ENCODE assay signal across 11 cellular contexts in the genomic region with DNA sequence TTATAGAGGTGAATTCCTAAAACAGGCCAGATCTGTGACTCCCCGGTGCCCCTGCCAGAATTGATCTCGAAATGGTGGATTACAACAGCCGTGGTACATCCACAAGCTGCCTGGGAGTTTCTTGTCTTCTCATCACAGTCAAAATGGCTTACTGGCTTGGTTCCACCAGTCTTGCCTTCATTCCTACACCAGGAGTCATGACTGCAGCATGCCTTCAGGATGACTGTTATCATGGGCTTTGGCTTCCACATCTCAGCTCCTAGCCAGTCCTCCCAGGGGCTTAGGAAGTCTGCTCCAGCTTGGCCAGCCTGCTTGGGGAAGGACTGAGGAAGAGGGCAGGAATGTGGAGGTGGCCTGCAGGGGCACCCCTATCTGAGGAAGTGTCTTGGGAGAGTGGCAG.
DNase-seq lines count a peak whose midpoint lies in the region; ATAC-seq, FAIRE-seq and TF ChIP-seq lines count a peak whose summit lies in the region.
"Had no signal": no experiment of that assay in that cellular context is flagged by ENCODE, and none has a peak within 500 bp of the region (broad histone marks: within the 10 kb centered on the region; RNA-seq: fewer than 3 reads in every experiment).

No MANE protein-coding gene starts in this region.

- H3K36me3 ChIP-seq in HepG2 (replicated peaks in 1 of 2; ENCODE audit: control insufficient read depth in 1 of 2, insufficient read depth in 2 of 2, low read length in 2 of 2) (no peaks in the 10 kb centered on the region), right lobe of liver (no peaks in the 10 kb centered on the region), keratinocyte (ENCODE audit: control insufficient read depth in 2 of 2, extremely low read depth in 1 of 2, insufficient read depth in 2 of 2, low read length in 2 of 2) (no peaks in the 10 kb centered on the region), neuronal stem cell (replicated peaks in 1 of 2; ENCODE audit: control insufficient read depth in 2 of 2, insufficient read depth in 2 of 2, low read length in 2 of 2) (no peaks in the 10 kb centered on the region)

- H3K27ac ChIP-seq in HepG2 (ENCODE audit: extremely low read length, insufficient read depth, low read length) (no peak overlapping the region), right lobe of liver (no peak overlapping the region), keratinocyte (ENCODE audit: control insufficient read depth, insufficient read depth, low read length) (peak overlapping the region; percentile 53), neuronal stem cell (replicated peaks; ENCODE audit: low read length) (no peak overlapping the region)
- H3K27ac ChIP-seq: C4-2B had no signal

- TF ChIP-seq CTCF in HepG2 (CRISPR knock-in tag; IDR thresholded peaks at IDR 0.05) (no peak), right lobe of liver (IDR thresholded peaks at IDR 0.05) (no peak), astrocyte of the cerebellum (IDR thresholded peaks at IDR 0.05; ENCODE audit: low read depth, low read length, missing control alignments) (peak; percentile 3), keratinocyte (optimal IDR thresholded peaks at IDR 0.05 in 1 of 3, IDR thresholded peaks at IDR 0.05 in 1 of 3, conservative IDR thresholded peaks at IDR 0.05 in 1 of 3; ENCODE audit: extremely low read depth in 1 of 3, insufficient read depth in 2 of 3, low read length in 3 of 3) (peak in 1 of 3 experiments; percentile 2)

- BruUV-seq in HepG2 (replicated peaks; lab: Mats Ljungman, UMichigan): no TSS peak

- no peak overlapping the region for H2BK15ac ChIP-seq in neuronal stem cell (ENCODE audit: low read length)

- DNase-seq in HepG2 (ENCODE audit: low spot score) (peak; percentile 14), right lobe of liver (no peak), astrocyte of the cerebellum (ENCODE audit: low read depth) (peak; percentile 91), keratinocyte (ENCODE audit: low read depth, low spot score) (peak; percentile 88), Ammon's horn (ENCODE audit: low spot score) (no peak), mesenteric fat pad (ENCODE audit: low spot score) (no peak), neuronal stem cell (ENCODE audit: low spot score) (no peak)
- DNase-seq: activated CD4-positive, alpha-beta T cell treated with anti-CD3 and anti-CD28 coated beads for 36 hours; NCI-H1092 had no signal

- no peaks in the 10 kb centered on the region for H3K79me1 ChIP-seq in neuronal stem cell (ENCODE audit: low read depth, low read length)

- H2BK120ac ChIP-seq in neuronal stem cell (ENCODE audit: low read depth, low read length): no peak overlapping the region

- H2AFZ ChIP-seq in HepG2 (ENCODE audit: low read length): no peak overlapping the region
- H2AFZ ChIP-seq in keratinocyte (ENCODE audit: control insufficient read depth, low read length): peak overlapping the region; percentile 87
- no peak overlapping the region for H2AFZ ChIP-seq in neuronal stem cell (ENCODE audit: low read length)

- H3K9ac ChIP-seq in HepG2 (ENCODE audit: insufficient read depth, low read depth, low read length): no peak overlapping the region
- no peak overlapping the region for H3K9ac ChIP-seq in keratinocyte (ENCODE audit: control insufficient read depth, extremely low read depth, insufficient read depth, low read length)
- no peak overlapping the region for H3K9ac ChIP-seq in neuronal stem cell (ENCODE audit: low read depth, low read length, poor library complexity)

- no peak overlapping the region for H3K14ac ChIP-seq in neuronal stem cell (ENCODE audit: low read length)

- H3K4ac ChIP-seq in neuronal stem cell (ENCODE audit: low read length): no peak overlapping the region

- no peak overlapping the region for H4K8ac ChIP-seq in neuronal stem cell (ENCODE audit: low read depth, low read length)

- H3K18ac ChIP-seq in neuronal stem cell (ENCODE audit: low read length): no peak overlapping the region

- H3K27me3 ChIP-seq in HepG2 (ENCODE audit: control insufficient read depth in 1 of 2, insufficient read depth in 2 of 2, low read length in 2 of 2): no peaks in the 10 kb centered on the region
- H3K27me3 ChIP-seq in right lobe of liver: no peaks in the 10 kb centered on the region
- H3K27me3 ChIP-seq in keratinocyte (ENCODE audit: control insufficient read depth, extremely low read depth, insufficient read depth, low read length): no peaks in the 10 kb centered on the region
- no peaks in the 10 kb centered on the region for H3K27me3 ChIP-seq in neuronal stem cell (ENCODE audit: control insufficient read depth in 3 of 3, insufficient read depth in 3 of 3, low read depth in 1 of 3, low read length in 3 of 3)

- no peak for TF ChIP-seq EP300 in HepG2 (IDR thresholded peaks at IDR 0.05; ENCODE audit: low read depth in 2 of 2, low read length in 2 of 2)
- no peak for TF ChIP-seq EP300 in HepG2 (CRISPR knock-in tag; IDR thresholded peaks at IDR 0.05; ENCODE audit: borderline replicate concordance)

- no peak overlapping the region for H3K23ac ChIP-seq in neuronal stem cell (ENCODE audit: low read depth, low read length, poor library complexity)

- FAIRE-seq in HepG2 (lab: Jason Lieb, UNC) (no peak), keratinocyte (lab: Jason Lieb, UNC) (peak; percentile 95)

- CTCF ChIA-PET in HepG2 (lab: Yijun Ruan, JAX; ENCODE audit: low intra/inter-chr PET ratio, low total read pairs): no interaction called here

- dilution Hi-C loops in keratinocyte (cut with MboI; ENCODE audit: extremely low pct_ligation_motif_present, low sequenced_read_pairs): no loop called here

- no peak overlapping the region for H2BK12ac ChIP-seq in neuronal stem cell (ENCODE audit: low read length)

- H3K4me2 ChIP-seq in HepG2 (ENCODE audit: low read depth, low read length) (no peak overlapping the region), keratinocyte (ENCODE audit: control insufficient read depth, extremely low read depth, insufficient read depth, low read depth, low read length) (peak overlapping the region; percentile 50), neuronal stem cell (ENCODE audit: insufficient read depth, low read length, poor library complexity, severe bottlenecking) (no peak overlapping the region)

- ATAC-seq in HepG2 (no peak), right lobe of liver (no peak), HG03439 (IDR thresholded peaks at IDR 0.05; ENCODE audit: unreplicated experiment) (no peak)
- ATAC-seq: activated CD4-positive, alpha-beta T cell treated with anti-CD3 and anti-CD28 coated beads for 36 hours had no signal

- POLR2A ChIA-PET in HepG2 (lab: Yijun Ruan, JAX): no interaction called here

- no peak overlapping the region for H2BK5ac ChIP-seq in neuronal stem cell (ENCODE audit: low read length)

- H4K91ac ChIP-seq in neuronal stem cell (ENCODE audit: low read depth, low read length, poor library complexity): no peak overlapping the region

- H3K4me1 ChIP-seq in HepG2 (ENCODE audit: insufficient read depth, low read length) (peaks cover 9% of the 10 kb centered on the region; the same call in 1 of the 2 replicates), right lobe of liver (no peaks in the 10 kb centered on the region), keratinocyte (ENCODE audit: control insufficient read depth, extremely low read depth, insufficient read depth, low read length) (peaks cover 12% of the 10 kb centered on the region), neuronal stem cell (ENCODE audit: control insufficient read depth in 2 of 2, insufficient read depth in 1 of 2, low read depth in 1 of 2, low read length in 2 of 2) (no peaks in the 10 kb centered on the region)

- intact Hi-C loops in HepG2 (cut with micrococcal nuclease; ENCODE audit: unreplicated experiment): no loop called here
- intact Hi-C loops in right lobe of liver (cut with DNase I): no loop called here

- no peaks in the 10 kb centered on the region for H3K9me1 ChIP-seq in keratinocyte (ENCODE audit: control insufficient read depth, extremely low read depth, insufficient read depth, low read length)

- no peak for TF ChIP-seq RAD21 in HepG2 (CRISPR knock-in tag; IDR thresholded peaks at IDR 0.05)

- no peak for TF ChIP-seq POLR2A in HepG2 (IDR thresholded peaks at IDR 0.05; ENCODE audit: insufficient read depth in 1 of 2, low read depth in 2 of 2, low read length in 2 of 2)
- no peak for TF ChIP-seq POLR2A in right lobe of liver (IDR thresholded peaks at IDR 0.05)

- 73% methylated on average over 3 of the region's 3 CpGs for WGBS in HepG2 (ENCODE audit: low lambda C conversion rate)
- 100% methylated on average over 2 of the region's 3 CpGs for WGBS in right lobe of liver (ENCODE audit: insufficient coverage, low coverage, low lambda C conversion rate, missing lambda C conversion rate)
- WGBS in neuronal stem cell (ENCODE audit: extremely low coverage in 2 of 2, insufficient read length in 2 of 2, insufficient replicate concordance in 1 of 2), 2 donors: no CpG with 5 or more reads among the region's 3 CpGs

- H3K79me2 ChIP-seq in HepG2 (ENCODE audit: insufficient read depth, low read length) (no peaks in the 10 kb centered on the region), keratinocyte (ENCODE audit: control insufficient read depth, insufficient read depth, low read length) (no peaks in the 10 kb centered on the region)

- H4K20me1 ChIP-seq in HepG2 (ENCODE audit: insufficient read depth, low read length) (no peaks in the 10 kb centered on the region), keratinocyte (ENCODE audit: control insufficient read depth, extremely low read depth, insufficient read depth, low read length) (no peaks in the 10 kb centered on the region)

- in situ Hi-C loops in HepG2 (cut with HindIII; ENCODE audit: extremely low pct_ligation_motif_present, low pct_unique_long_range_greater_than_20kb): no loop called here
- in situ Hi-C loops in astrocyte of the cerebellum (cut with HindIII; ENCODE audit: low sequenced_read_pairs): no loop called here

- H2AK5ac ChIP-seq in neuronal stem cell (ENCODE audit: low read depth, low read length): no peak overlapping the region

- H3K4me3 ChIP-seq in HepG2 (replicated peaks in 1 of 3; ENCODE audit: insufficient read depth in 1 of 3, low read depth in 2 of 3, low read length in 3 of 3): no peak overlapping the region
- H3K4me3 ChIP-seq in right lobe of liver: no peak overlapping the region
- H3K4me3 ChIP-seq in astrocyte of the cerebellum (ENCODE audit: low read depth, low read length): no peak overlapping the region
- no peak overlapping the region for H3K4me3 ChIP-seq in keratinocyte (ENCODE audit: control insufficient read depth in 2 of 3, extremely low read depth in 1 of 3, insufficient read depth in 2 of 3, low read depth in 1 of 3, low read length in 3 of 3)
- H3K4me3 ChIP-seq in neuronal stem cell (ENCODE audit: low read length in 2 of 2): no peak overlapping the region

- peaks cover 11% of the 10 kb centered on the region for H3K9me3 ChIP-seq in HepG2 (ENCODE audit: low read length)
- H3K9me3 ChIP-seq in right lobe of liver: no peaks in the 10 kb centered on the region
- H3K9me3 ChIP-seq in keratinocyte (ENCODE audit: control insufficient read depth, low read depth, low read length): peaks cover 3% of the 10 kb centered on the region
- peaks cover 0 to 1% of the 10 kb centered on the region in 2 donors for H3K9me3 ChIP-seq in neuronal stem cell (replicated peaks in 1 of 2; ENCODE audit: control insufficient read depth in 2 of 2, insufficient read depth in 1 of 2, low read depth in 1 of 2, low read length in 2 of 2)

Comparison
In these comparisons a context has a peak if more than half of its experiments do, and no peak if none do; other contexts are left out.
1. DNase-seq: peak in HepG2 (single experiment), astrocyte of the cerebellum (single experiment) and keratinocyte (single experiment); none in right lobe of liver (0 of 3), Ammon's horn (single experiment), mesenteric fat pad (single experiment) and neuronal stem cell (single experiment).